11 cellular contexts compared by ENCODE assay signal in genomic region chr4:79650794-79651431, GRCh38.
A peak's percentile ranks its signal among the peaks of the same experiment; 100 is the strongest.
DNase-seq lines count a peak whose midpoint lies in the region; ATAC-seq and TF ChIP-seq lines count a peak whose summit lies in the region.
"Had no signal": no experiment of that assay in that cellular context is flagged by ENCODE, and none has a peak within 500 bp of the region (broad histone marks: within the 10 kb centered on the region; RNA-seq: fewer than 3 reads in every experiment).

No MANE protein-coding gene starts in this region.

- ATAC-seq in HG02588 (IDR thresholded peaks at IDR 0.05; ENCODE audit: unreplicated experiment) (no peak), GM21619 (IDR thresholded peaks at IDR 0.05; ENCODE audit: unreplicated experiment) (no peak)

- H3K36me3 Mint-ChIP-seq in endodermal cell (ENCODE audit: low read depth), result no peaks in the 10 kb centered on the region

- no peak overlapping the region for H3K4me3 Mint-ChIP-seq in endodermal cell

- H3K9ac ChIP-seq in endodermal cell (ENCODE audit: extremely low read depth, low read length, poor library complexity, severe bottlenecking), result no peak overlapping the region

- peak overlapping the region; percentile 69 for H3K27ac Mint-ChIP-seq in endodermal cell

- H3K9me3 ChIP-seq in endodermal cell (ENCODE audit: control insufficient read depth, low read length) (no peaks in the 10 kb centered on the region), muscle layer of duodenum (ENCODE audit: control insufficient read depth in 1 of 2, low read length in 2 of 2) (no peaks in the 10 kb centered on the region)
- H3K9me3 ChIP-seq: stomach had no signal

- 60 to 67% methylated on average over 3 of the region's 3 CpGs for WGBS in endodermal cell (ENCODE audit: insufficient coverage in 1 of 2, insufficient read length in 1 of 2), 2 experiments

- H3K4me1 Mint-ChIP-seq in endodermal cell, result peaks cover 15% of the 10 kb centered on the region

- H3K4me1 ChIP-seq in endodermal cell (ENCODE audit: control insufficient read depth, insufficient read depth, low read length) (no peaks in the 10 kb centered on the region), muscle layer of duodenum (ENCODE audit: control insufficient read depth in 1 of 2, insufficient read depth in 2 of 2, low read length in 2 of 2) (peaks cover 0 to 12% of the 10 kb centered on the region in 2 donors)

- no peaks in the 10 kb centered on the region for H3K27me3 ChIP-seq in endodermal cell (ENCODE audit: control insufficient read depth, insufficient read depth, low read length, poor library complexity, severe bottlenecking)
- no peaks in the 10 kb centered on the region for H3K27me3 ChIP-seq in muscle layer of duodenum (ENCODE audit: low read depth, low read length)
- H3K27me3 ChIP-seq: stomach had no signal

- H3K27ac ChIP-seq in endodermal cell (ENCODE audit: low read depth, low read length), result peak overlapping the region; percentile 94
- peak overlapping the region; percentile 34 for H3K27ac ChIP-seq in muscle layer of duodenum (ENCODE audit: low read length)

- no peaks in the 10 kb centered on the region for H3K9me3 Mint-ChIP-seq in endodermal cell

- TF ChIP-seq CTCF in endodermal cell (conservative IDR thresholded peaks at IDR 0.05), result no peak

- no peaks in the 10 kb centered on the region for H3K36me3 ChIP-seq in endodermal cell (ENCODE audit: control insufficient read depth, insufficient read depth, low read length)
- H3K36me3 ChIP-seq in muscle layer of duodenum (ENCODE audit: control insufficient read depth in 1 of 2, insufficient read depth in 2 of 2, low read length in 2 of 2), result no peaks in the 10 kb centered on the region
- H3K36me3 ChIP-seq: stomach had no signal

- no peaks in the 10 kb centered on the region for H3K27me3 Mint-ChIP-seq in endodermal cell (ENCODE audit: insufficient read depth)

- DNase-seq in Caki2 (ENCODE audit: low read depth), result peak; percentile 78
- DNase-seq in NCI-H146 (lab: John Stamatoyannopoulos, UW), result peak; percentile 49
- no peak for DNase-seq in endodermal cell
- no peak for DNase-seq in COLO668 (lab: John Stamatoyannopoulos, UW; ENCODE audit: unreplicated experiment)
- DNase-seq in activated CD4-positive, alpha-beta T cell treated with anti-CD3 and anti-CD28 coated beads for 4 hours, result no peak
- DNase-seq: GF-D8, NCI-H2227 treated with DMSO at 0.1 percent for 48 hours, stomach had no signal

- H3K4me3 ChIP-seq in endodermal cell (ENCODE audit: low read length), result no peak overlapping the region
- H3K4me3 ChIP-seq in muscle layer of duodenum (ENCODE audit: low read depth in 1 of 2, low read length in 2 of 2), result peak overlapping the region in 1 of 2 donors; percentile 8
- H3K4me3 ChIP-seq: stomach had no signal

- in situ Hi-C loops in Caki2 (cut with HindIII; ENCODE audit: low pct_unique_long_range_greater_than_20kb, low sequenced_read_pairs), result no loop called here

Comparison
In these comparisons a context has a peak if more than half of its experiments do, and no peak if none do; other contexts are left out.
1. DNase-seq: peak in Caki2 (single experiment) and NCI-H146 (single experiment); none in endodermal cell (single experiment), COLO668 (single experiment) and activated CD4-positive, alpha-beta T cell treated with anti-CD3 and anti-CD28 coated beads for 4 hours (0 of 2).